8 cellular contexts compared by ENCODE assay signal in the genomic region with DNA sequence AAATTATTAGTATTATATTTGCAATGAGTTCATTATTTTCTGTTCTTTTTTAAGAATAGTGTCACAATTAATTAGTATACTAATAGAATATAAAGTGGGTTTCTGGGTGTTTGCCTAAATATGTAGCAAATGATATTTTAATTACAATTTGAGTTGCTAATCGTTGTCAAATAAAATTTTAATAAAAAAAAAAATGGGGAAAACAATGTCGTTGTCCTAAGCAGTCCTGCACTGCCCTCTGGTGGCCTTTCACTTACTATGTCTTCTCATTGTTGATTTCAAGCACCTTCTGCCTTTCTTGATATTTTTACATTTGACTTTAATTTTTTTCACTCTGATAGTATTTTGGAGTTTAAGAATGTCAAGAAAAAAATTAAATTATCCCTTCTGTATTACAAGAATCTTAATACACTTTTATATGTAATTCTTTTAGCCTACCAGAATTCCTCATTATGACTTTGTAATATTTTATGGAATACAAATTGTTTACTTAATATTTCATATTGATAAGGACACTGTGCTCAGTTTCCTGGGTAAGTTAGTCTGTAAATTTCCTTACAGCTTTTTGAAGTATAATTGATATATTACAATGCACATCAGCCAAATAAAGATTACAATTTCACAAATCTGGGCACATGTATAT.
DNase-seq lines count a peak whose midpoint lies in the region; ATAC-seq, FAIRE-seq and TF ChIP-seq lines count a peak whose summit lies in the region.

No MANE protein-coding gene starts in this region.

- no peak overlapping the region for H3K4me3 Mint-ChIP-seq in immature natural killer cell
- no peak overlapping the region for H3K4me3 Mint-ChIP-seq in activated T-cell treated with anti-CD3 and anti-CD28 coated beads, Interleukin-2, amount 50 U/mL, for 4 hours

- H3K9me3 ChIP-seq in A549: peaks cover 24% of the 10 kb centered on the region; the same call in 2 of the 3 replicates
- H3K9me3 ChIP-seq in HepG2 (ENCODE audit: low read length): peaks cover 44% of the 10 kb centered on the region

- H3K36me3 Mint-ChIP-seq in immature natural killer cell: peaks cover 0 to 4% (median 3%) of the 10 kb centered on the region in 3 donors
- H3K36me3 Mint-ChIP-seq in activated T-cell treated with anti-CD3 and anti-CD28 coated beads, Interleukin-2, amount 50 U/mL, for 4 hours (ENCODE audit: insufficient read depth): no peaks in the 10 kb centered on the region

- H3K4me2 ChIP-seq in A549 (no peak overlapping the region), HepG2 (ENCODE audit: low read depth, low read length) (no peak overlapping the region)

- DNase-seq in A549 (ENCODE audit: low read depth in 1 of 2, low spot score in 1 of 2) (peak in 1 of 2 experiments; percentile 67), GM03348 (ENCODE audit: low spot score) (peak; percentile 48), NCI-H2029 treated with DMSO at 0.1 percent for 48 hours (lab: John Stamatoyannopoulos, UW) (peak; percentile 4), astrocyte of the cerebellum (ENCODE audit: low read depth) (peak; percentile 26), HepG2 (ENCODE audit: low spot score) (peak; percentile 28), epidermal melanocyte (ENCODE audit: insufficient read length, low spot score) (no peak), immature natural killer cell (no peak)
- no peak for DNase-seq in activated T-cell treated with anti-CD3 and anti-CD28 coated beads, Interleukin-2, amount 50 U/mL, for 4 hours

- FAIRE-seq in A549 (lab: Jason Lieb, UNC): no peak
- no peak for FAIRE-seq in HepG2 (lab: Jason Lieb, UNC)

- no TSS peak for BruUV-seq in HepG2 (replicated peaks; lab: Mats Ljungman, UMichigan)

- WGBS in A549 (ENCODE audit: missing lambda C conversion rate): under 1% methylated on average over 2 of the region's 2 CpGs
- WGBS in HepG2 (ENCODE audit: low lambda C conversion rate): 2% methylated on average over 2 of the region's 2 CpGs

- H3K4me3 ChIP-seq in A549 (no peak overlapping the region), astrocyte of the cerebellum (ENCODE audit: low read depth, low read length) (no peak overlapping the region), HepG2 (replicated peaks in 1 of 3; ENCODE audit: insufficient read depth in 1 of 3, low read depth in 2 of 3, low read length in 3 of 3) (no peak overlapping the region)

- ATAC-seq in A549: peak in 1 of 2 experiments; percentile 63; a peak in 2 of 6 replicates
- no peak for ATAC-seq in HepG2
- ATAC-seq in activated T-cell treated with anti-CD3 and anti-CD28 coated beads, Interleukin-2, amount 50 U/mL, for 4 hours: no peak

- H3K27me3 Mint-ChIP-seq in immature natural killer cell (ENCODE audit: low read depth in 3 of 3): peaks cover 2 to 8% (median 3%) of the 10 kb centered on the region in 3 donors
- peaks cover 2% of the 10 kb centered on the region for H3K27me3 Mint-ChIP-seq in activated T-cell treated with anti-CD3 and anti-CD28 coated beads, Interleukin-2, amount 50 U/mL, for 4 hours (ENCODE audit: low read depth)

- H3K27ac ChIP-seq in A549 (no peak overlapping the region), HepG2 (ENCODE audit: extremely low read length, insufficient read depth, low read length) (no peak overlapping the region)

- in situ Hi-C loops in astrocyte of the cerebellum (cut with HindIII; ENCODE audit: low sequenced_read_pairs): no loop called here
- in situ Hi-C loops in HepG2 (cut with HindIII; ENCODE audit: extremely low pct_ligation_motif_present, low pct_unique_long_range_greater_than_20kb): no loop called here

- TF ChIP-seq EP300 in A549 (IDR thresholded peaks at IDR 0.05) (no peak), HepG2 (IDR thresholded peaks at IDR 0.05; ENCODE audit: low read depth in 2 of 2, low read length in 2 of 2) (no peak), HepG2 (CRISPR knock-in tag; IDR thresholded peaks at IDR 0.05; ENCODE audit: borderline replicate concordance) (no peak)

- no peaks in the 10 kb centered on the region for H3K4me1 ChIP-seq in A549
- H3K4me1 ChIP-seq in HepG2 (ENCODE audit: insufficient read depth, low read length): no peaks in the 10 kb centered on the region

- TF ChIP-seq CTCF in A549 (IDR thresholded peaks at IDR 0.05): peak; percentile 88
- TF ChIP-seq CTCF in astrocyte of the cerebellum (IDR thresholded peaks at IDR 0.05; ENCODE audit: low read depth, low read length, missing control alignments): peak; percentile 79
- peak; percentile 28 for TF ChIP-seq CTCF in HepG2 (CRISPR knock-in tag; IDR thresholded peaks at IDR 0.05)

- H3K27me3 ChIP-seq in HepG2 (ENCODE audit: control insufficient read depth in 1 of 2, insufficient read depth in 2 of 2, low read length in 2 of 2): no peaks in the 10 kb centered on the region

- no peak overlapping the region for H2AFZ ChIP-seq in HepG2 (ENCODE audit: low read length)

- no peaks in the 10 kb centered on the region for H4K20me1 ChIP-seq in HepG2 (ENCODE audit: insufficient read depth, low read length)

- no peak overlapping the region for H3K27ac Mint-ChIP-seq in immature natural killer cell

- TF ChIP-seq POLR2A in A549 (IDR thresholded peaks at IDR 0.05; ENCODE audit: low read length) (no peak), HepG2 (IDR thresholded peaks at IDR 0.05; ENCODE audit: insufficient read depth in 1 of 2, low read depth in 2 of 2, low read length in 2 of 2) (no peak)

- peaks cover 10 to 29% (median 22%) of the 10 kb centered on the region in 6 donors for H3K9me3 Mint-ChIP-seq in immature natural killer cell
- H3K9me3 Mint-ChIP-seq in activated T-cell treated with anti-CD3 and anti-CD28 coated beads, Interleukin-2, amount 50 U/mL, for 4 hours: peaks cover 46% of the 10 kb centered on the region

- H3K4me1 Mint-ChIP-seq in immature natural killer cell: no peaks in the 10 kb centered on the region
- H3K4me1 Mint-ChIP-seq in activated T-cell treated with anti-CD3 and anti-CD28 coated beads, Interleukin-2, amount 50 U/mL, for 4 hours (ENCODE audit: low read depth): no peaks in the 10 kb centered on the region

- no peaks in the 10 kb centered on the region for H3K36me3 ChIP-seq in HepG2 (replicated peaks in 1 of 2; ENCODE audit: control insufficient read depth in 1 of 2, insufficient read depth in 2 of 2, low read length in 2 of 2)

- CTCF ChIA-PET in A549 (lab: Yijun Ruan, JAX) (interaction anchor here (0.6 to 4.6 kb wide), 11 partner anchors 8 to 393 kb away, joined by 3 to 40 read pairs (median 4); no protein-coding TSS in a partner anchor), HepG2 (lab: Yijun Ruan, JAX; ENCODE audit: low intra/inter-chr PET ratio, low total read pairs) (interaction anchor here (2.5 kb wide), 1 partner anchor 35 kb away, joined by 22 read pairs; no protein-coding TSS in a partner anchor)

- TF ChIP-seq RAD21 in A549 (conservative IDR thresholded peaks at IDR 0.05 in 1 of 2, IDR thresholded peaks at IDR 0.05 in 1 of 2): peak; percentile 74 to 84
- TF ChIP-seq RAD21 in HepG2 (CRISPR knock-in tag; IDR thresholded peaks at IDR 0.05): no peak

- POLR2A ChIA-PET in A549 (lab: Yijun Ruan, JAX): no interaction called here
- POLR2A ChIA-PET in HepG2 (lab: Yijun Ruan, JAX): no interaction called here

- H3K9ac ChIP-seq in HepG2 (ENCODE audit: insufficient read depth, low read depth, low read length): no peak overlapping the region

- intact Hi-C loops in HepG2 (cut with micrococcal nuclease; ENCODE audit: unreplicated experiment): loop anchor here (1.0 kb wide), 1 partner anchor 36 kb away; no protein-coding TSS in a partner anchor

- H3K79me2 ChIP-seq in HepG2 (ENCODE audit: insufficient read depth, low read length): no peaks in the 10 kb centered on the region

TF ChIP-seq in A549, 52 proteins besides CTCF, POLR2A, EP300 and RAD21:
- no peak for TF ChIP-seq TFCP2L1 (CRISPR knock-in tag; IDR thresholded peaks at IDR 0.05)
- TF ChIP-seq SMC3 (IDR thresholded peaks at IDR 0.05): peak; percentile 78

TF ChIP-seq in HepG2, 621 proteins besides CTCF, POLR2A, EP300 and RAD21:
- no peak for TF ChIP-seq ZNF44 (CRISPR knock-in tag; IDR thresholded peaks at IDR 0.05)
- peak; percentile 35; the same call in 1 of the 2 replicates for TF ChIP-seq STAG1 (CRISPR knock-in tag; IDR thresholded peaks at IDR 0.05)
- TF ChIP-seq NR1H2 (CRISPR knock-in tag; IDR thresholded peaks at IDR 0.05; ENCODE audit: borderline replicate concordance, low read depth): no peak

Comparison
In these comparisons a context has a peak if more than half of its experiments do, and no peak if none do; other contexts are left out.
1. DNase-seq: peak in GM03348 (single experiment), NCI-H2029 treated with DMSO at 0.1 percent for 48 hours (single experiment), astrocyte of the cerebellum (single experiment) and HepG2 (single experiment); none in epidermal melanocyte (single experiment), immature natural killer cell (0 of 3) and activated T-cell treated with anti-CD3 and anti-CD28 coated beads, Interleukin-2, amount 50 U/mL, for 4 hours (single experiment).
2. CTCF ChIP-seq: peak in every context shown above with its lines; median percentile 88 in A549; 79 in astrocyte of the cerebellum; 28 in HepG2.
3. Of the 38 proteins assayed by ChIP-seq in both HepG2 and A549: peak only in HepG2: none; only in A549: RAD21 and SMC3; in both: CTCF; in neither: 35.